In genomic region chr19:10338940-10339339, GRCh38 we compare ENCODE assay signal across 12 cellular contexts. TPM values are rescaled to one million over a fixed set of nuclear protein-coding genes. Genes with fewer than 3 reads are reported as not detected.
DNase-seq lines count a peak whose midpoint lies in the region; ATAC-seq, FAIRE-seq and TF ChIP-seq lines count a peak whose summit lies in the region.
"Had no signal": no experiment of that assay in that cellular context is flagged by ENCODE, and none has a peak within 500 bp of the region (broad histone marks: within the 10 kb centered on the region; RNA-seq: fewer than 3 reads in every experiment).

No MANE protein-coding gene starts in this region.

- H4K8ac ChIP-seq in H1 (ENCODE audit: extremely low read depth, insufficient read depth, low read length) = no peak overlapping the region

- H3K36me3 Mint-ChIP-seq in activated naive CD4-positive, alpha-beta T cell treated with anti-CD3 and anti-CD28 coated beads, Interleukin-2, amount 10 ng/mL, durations not matched to agents 7 days and 5 days = peaks cover 27% of the 10 kb centered on the region

- H4K91ac ChIP-seq in H1 (replicated peaks; ENCODE audit: insufficient read length, low read length) = peak overlapping the region; percentile 60

- peak overlapping the region; percentile 98 for H3K4me3 Mint-ChIP-seq in activated naive CD4-positive, alpha-beta T cell treated with anti-CD3 and anti-CD28 coated beads, Interleukin-2, amount 10 ng/mL, durations not matched to agents 7 days and 5 days
- H3K4me3 Mint-ChIP-seq: nephron had no signal

- H2AFZ ChIP-seq in OCI-LY3 (ENCODE audit: low read depth, low read length) (peak overlapping the region; percentile 43), H1 (ENCODE audit: low read length) (peak overlapping the region; percentile 69)

- H2AK5ac ChIP-seq in H1 (ENCODE audit: low read depth, low read length) = peak overlapping the region; percentile 60; the same call in 1 of the 2 replicates

- H3K56ac ChIP-seq in H1 (replicated peaks; ENCODE audit: insufficient read length, low read depth, low read length) = no peak overlapping the region

- H3K36me3 ChIP-seq in OCI-LY3 (replicated peaks; ENCODE audit: low read depth, low read length) = peaks cover 17% of the 10 kb centered on the region
- no peaks in the 10 kb centered on the region; a peak in 1 of 8 replicates for H3K36me3 ChIP-seq in H1 (ENCODE audit: control insufficient read depth in 2 of 4, insufficient read depth in 4 of 4, low read length in 3 of 4)
- H3K36me3 ChIP-seq in thymus (ENCODE audit: control insufficient read depth, insufficient read depth) = peaks cover 18% of the 10 kb centered on the region
- H3K36me3 ChIP-seq: esophagus muscularis mucosa, SJSA1 had no signal

- H3K9ac ChIP-seq in OCI-LY3 (ENCODE audit: low read length) (peak overlapping the region; percentile 77), H1 (replicated peaks in 1 of 4; ENCODE audit: extremely low read depth in 1 of 4, low read depth in 3 of 4, low read length in 3 of 4) (no peak overlapping the region)

- peak overlapping the region; percentile 74; the same call in 1 of the 2 replicates for H2BK5ac ChIP-seq in H1 (ENCODE audit: low read depth, low read length)

- H3K23me2 ChIP-seq in H1 (ENCODE audit: low read depth, low read length) = peaks cover 10% of the 10 kb centered on the region

- no peak for FAIRE-seq in H1 (lab: Jason Lieb, UNC)

- H3K27ac ChIP-seq in OCI-LY3 (ENCODE audit: low read length) = peak overlapping the region; percentile 47
- H3K27ac ChIP-seq in H1 (ENCODE audit: low read depth, low read length) = no peak overlapping the region
- H3K27ac ChIP-seq in thymus (ENCODE audit: low read depth) = peak overlapping the region; percentile 80
- H3K27ac ChIP-seq: esophagus muscularis mucosa, SJSA1 had no signal

- H2BK12ac ChIP-seq in H1 (ENCODE audit: low read depth, low read length) = peak overlapping the region; percentile 92; the same call in 1 of the 2 replicates

- H3K79me1 ChIP-seq in H1 (ENCODE audit: low read depth, low read length) = no peaks in the 10 kb centered on the region; the same call in 1 of the 2 replicates

- CTCF ChIA-PET in activated naive CD4-positive, alpha-beta T cell treated with anti-CD3 and anti-CD28 coated beads, Interleukin-2, amount 10 ng/mL, durations not matched to agents 7 days and 5 days (lab: Charles Lee) = no interaction called here
- CTCF ChIA-PET in H1 (lab: Charles Lee; ENCODE audit: partially characterized antibody) = interaction anchor here (1.3 kb wide), 1 partner anchor 12 kb away, joined by 4 read pairs; no protein-coding TSS in a partner anchor

- peak overlapping the region; percentile 75; the same call in 1 of the 2 replicates for H3K18ac ChIP-seq in H1 (ENCODE audit: extremely low read depth, low read length)

- DNase-seq in activated naive CD4-positive, alpha-beta T cell treated with anti-CD3 and anti-CD28 coated beads, Interleukin-2, amount 10 ng/mL, durations not matched to agents 7 days and 5 days = no peak
- DNase-seq in activated naive CD4-positive, alpha-beta T cell treated with anti-CD3 and anti-CD28 coated beads, Interleukin-2, amount 50 U/mL, for 16 hours = no peak
- DNase-seq in H1 (ENCODE audit: low read depth in 1 of 2, low spot score in 2 of 2) (no peak), NCI-H2171 treated with DMSO at 0.1 percent for 48 hours (lab: John Stamatoyannopoulos, UW) (no peak), HPDE6-E6E7 (ENCODE audit: extremely low spot score) (no peak), left colon (no peak)
- DNase-seq: NCI-H510A had no signal

- no peak for TF ChIP-seq RAD21 in H1 (IDR thresholded peaks at IDR 0.05 in 1 of 2, conservative IDR thresholded peaks at IDR 0.05 in 1 of 2; ENCODE audit: low read depth in 2 of 2, low read length in 2 of 2)

- no peak for TF ChIP-seq POLR2A in H1 (IDR thresholded peaks at IDR 0.05; ENCODE audit: control extremely low read depth in 1 of 2, low read depth in 2 of 2, low read length in 2 of 2)

- ATAC-seq in left colon = no peak

- H2BK120ac ChIP-seq in H1 (replicated peaks; ENCODE audit: low read depth, low read length) = no peak overlapping the region

- H3K79me2 ChIP-seq in OCI-LY3 (ENCODE audit: low read length) (peaks cover 18% of the 10 kb centered on the region), H1 (ENCODE audit: control insufficient read depth in 1 of 2, insufficient read depth in 2 of 2, low read length in 2 of 2) (no peaks in the 10 kb centered on the region)

- H3K4me1 ChIP-seq in OCI-LY3 (ENCODE audit: low read length) (peaks cover 31% of the 10 kb centered on the region), H1 (replicated peaks in 1 of 4; ENCODE audit: control insufficient read depth in 3 of 4, insufficient read depth in 4 of 4, low read length in 3 of 4) (peaks cover 0 to 16% (median 9%) of the 10 kb centered on the region in 4 experiments; a peak in 6 of 7 replicates), thymus (ENCODE audit: control insufficient read depth, insufficient read depth, low read length) (peaks cover 17% of the 10 kb centered on the region)

- POLR2A ChIA-PET in H1 (lab: Charles Lee; ENCODE audit: partially characterized antibody) = interaction anchor here (1.3 to 1.4 kb wide), 2 partner anchors 9 to 16 kb away, joined by 3 to 6 read pairs; no protein-coding TSS in a partner anchor

- peak overlapping the region; percentile 22 for H3K4ac ChIP-seq in H1 (replicated peaks; ENCODE audit: insufficient read length, low read depth, low read length)

- no peak overlapping the region for H4K5ac ChIP-seq in H1 (ENCODE audit: insufficient read length, low read depth, low read length)

- peak overlapping the region; percentile 91 for H3K27ac Mint-ChIP-seq in activated naive CD4-positive, alpha-beta T cell treated with anti-CD3 and anti-CD28 coated beads, Interleukin-2, amount 10 ng/mL, durations not matched to agents 7 days and 5 days
- H3K27ac Mint-ChIP-seq: nephron had no signal

- no peaks in the 10 kb centered on the region for H4K20me1 ChIP-seq in OCI-LY3 (ENCODE audit: insufficient read depth, low read length)
- peaks cover 0 to 4% of the 10 kb centered on the region in 2 experiments for H4K20me1 ChIP-seq in H1 (replicated peaks in 1 of 2; ENCODE audit: control insufficient read depth in 1 of 2, insufficient read depth in 2 of 2, low read length in 2 of 2)

- H3K4me3 ChIP-seq in OCI-LY3 (ENCODE audit: low read length) (peak overlapping the region; percentile 78), H1 (ENCODE audit: extremely low read depth in 1 of 4, insufficient read depth in 2 of 4, low read depth in 3 of 4, low read length in 4 of 4) (no peak overlapping the region), thymus (ENCODE audit: low read length) (peak overlapping the region; percentile 62)
- H3K4me3 ChIP-seq: SJSA1 had no signal

- no peaks in the 10 kb centered on the region for H3K9me3 Mint-ChIP-seq in activated naive CD4-positive, alpha-beta T cell treated with anti-CD3 and anti-CD28 coated beads, Interleukin-2, amount 10 ng/mL, durations not matched to agents 7 days and 5 days
- H3K9me3 Mint-ChIP-seq: nephron had no signal

- 0 out of 2 replicates have a peak overlapping the region, but pooled peaks have one; percentile 7 for H2BK15ac ChIP-seq in H1 (ENCODE audit: low read length)

- TF ChIP-seq EP300 in H1 (IDR thresholded peaks at IDR 0.05; ENCODE audit: borderline replicate concordance in 1 of 2, low read depth in 2 of 2, low read length in 2 of 2) = no peak

- H3K14ac ChIP-seq in H1 (ENCODE audit: insufficient read length) = no peak overlapping the region

- no peak overlapping the region for H3K23ac ChIP-seq in H1 (ENCODE audit: insufficient read length)

- TF ChIP-seq CTCF in OCI-LY3 (IDR thresholded peaks at IDR 0.05; ENCODE audit: low read depth, low read length) (no peak), H1 (IDR thresholded peaks at IDR 0.05; ENCODE audit: control extremely low read depth in 1 of 3, insufficient read depth in 1 of 3, low read depth in 1 of 3, low read length in 3 of 3) (no peak)

- H3K4me2 ChIP-seq in OCI-LY3 (ENCODE audit: low read length) (peak overlapping the region; percentile 98), H1 (ENCODE audit: insufficient read depth in 1 of 2, low read depth in 2 of 2, low read length in 2 of 2) (peak overlapping the region in 1 of 2 experiments; percentile 15; a peak in 1 of 4 replicates)

- H3K27me3 Mint-ChIP-seq in activated naive CD4-positive, alpha-beta T cell treated with anti-CD3 and anti-CD28 coated beads, Interleukin-2, amount 10 ng/mL, durations not matched to agents 7 days and 5 days = no peaks in the 10 kb centered on the region

- peak overlapping the region; percentile 49; the same call in 1 of the 2 replicates for H2BK20ac ChIP-seq in H1 (ENCODE audit: low read length)

- H3K4me1 Mint-ChIP-seq in activated naive CD4-positive, alpha-beta T cell treated with anti-CD3 and anti-CD28 coated beads, Interleukin-2, amount 10 ng/mL, durations not matched to agents 7 days and 5 days = peaks cover 48% of the 10 kb centered on the region

- H3K27me3 ChIP-seq in OCI-LY3 (ENCODE audit: low read depth, low read length) (no peaks in the 10 kb centered on the region), H1 (replicated peaks in 1 of 4; ENCODE audit: control insufficient read depth in 3 of 4, extremely low read depth in 1 of 4, insufficient read depth in 3 of 4, low read length in 3 of 4) (peaks cover 0 to 3% (median 0%) of the 10 kb centered on the region in 4 experiments; a peak in 2 of 7 replicates), thymus (ENCODE audit: control insufficient read depth, insufficient read depth) (no peaks in the 10 kb centered on the region)
- H3K27me3 ChIP-seq: esophagus muscularis mucosa, SJSA1 had no signal

- H3K9me3 ChIP-seq in OCI-LY3 (ENCODE audit: insufficient read depth, low read length) (no peaks in the 10 kb centered on the region), H1 (ENCODE audit: insufficient read depth in 2 of 2, low read depth in 1 of 2, low read length in 1 of 2) (no peaks in the 10 kb centered on the region), thymus (ENCODE audit: control insufficient read depth) (no peaks in the 10 kb centered on the region)
- H3K9me3 ChIP-seq: esophagus muscularis mucosa, SJSA1 had no signal

- 86% methylated on average over 6 of the region's 6 CpGs; no CpG with 5 or more reads in 1 of the 2 experiments for WGBS in H1 (ENCODE audit: extremely low coverage in 1 of 2, insufficient coverage in 1 of 2, insufficient read length in 1 of 2, insufficient replicate concordance in 2 of 2, low coverage in 1 of 2, low lambda C conversion rate in 2 of 2, missing lambda C conversion rate in 1 of 2), 2 experiments
- WGBS in thymus = 55% methylated on average over 6 of the region's 6 CpGs

- intact Hi-C loops in left colon (cut with DNase I, micrococcal nuclease) = no loop called here

RNA-seq across cellular contexts. Expression of gene ICAM3, which starts 0.5 kb away (rescaled TPM):
- total RNA-seq in H1 (2021; fragmentation: NEBNext Ultra II Directional; extraction: Animal tissue kit (Norgen Biotek cat#: 25700)) = 16.5 TPM in 2 replicates
- polyA plus RNA-seq in H1 (2011; rRNA removed) (15.4 and 18.9 TPM in 2 replicates), thymus (66.2 TPM)
- 16.2 TPM for polyA plus RNA-seq in H1 (2011; cell fraction: cytosol; rRNA removed)
- polyA plus RNA-seq in H1 (2011; cell fraction: nucleus; rRNA removed) = 23.9 TPM
- 14.6 to 21.6 TPM (median 18.4 TPM) in 4 replicates for polyA plus RNA-seq in H1 (2012, experiment 1 of 2)
- polyA plus RNA-seq in H1 (2012, experiment 2 of 2) = 13.2 TPM
- polyA plus RNA-seq in H1 (2013, experiment 1 of 2) = 23.1 TPM
- 22.4 TPM for polyA plus RNA-seq in H1 (2013, experiment 2 of 2)
- 10.1 and 11.3 TPM in 2 replicates for polyA minus RNA-seq in H1 (2011; rRNA and poly(A)+ RNA removed)
- polyA minus RNA-seq in H1 (2011; cell fraction: cytosol; rRNA and poly(A)+ RNA removed) = 11.5 TPM
- 5.6 TPM for polyA minus RNA-seq in H1 (2011; cell fraction: nucleus; rRNA and poly(A)+ RNA removed)
- total RNA-seq in left colon = 10 to 100 TPM; 29.8 to 30.6 TPM

RNA-seq across cellular contexts. Expression of gene RAVER1, which starts 5.6 kb away (rescaled TPM):
- total RNA-seq in H1 (2021; fragmentation: NEBNext Ultra II Directional; extraction: Animal tissue kit (Norgen Biotek cat#: 25700)) = 70.5 and 72.4 TPM in 2 replicates
- polyA plus RNA-seq in H1 (2011; rRNA removed) = 5.7 and 17.1 TPM in 2 replicates
- polyA plus RNA-seq in H1 (2011; cell fraction: cytosol; rRNA removed) = 7.7 TPM
- 21.8 TPM for polyA plus RNA-seq in H1 (2011; cell fraction: nucleus; rRNA removed)
- polyA plus RNA-seq in H1 (2012, experiment 1 of 2) = 20.0 to 44.4 TPM (median 40.7 TPM) in 4 replicates
- 37.2 TPM for polyA plus RNA-seq in H1 (2012, experiment 2 of 2)
- polyA plus RNA-seq in H1 (2013, experiment 1 of 2) = 44.6 TPM
- polyA plus RNA-seq in H1 (2013, experiment 2 of 2) = 43.1 TPM
- 11.8 and 15.6 TPM in 2 replicates for polyA minus RNA-seq in H1 (2011; rRNA and poly(A)+ RNA removed)
- 32.7 TPM for polyA minus RNA-seq in H1 (2011; cell fraction: cytosol; rRNA and poly(A)+ RNA removed)
- polyA minus RNA-seq in H1 (2011; cell fraction: nucleus; rRNA and poly(A)+ RNA removed) = 20.5 TPM
- 15.4 TPM for polyA plus RNA-seq in thymus
- 10 to 100 TPM; 51.0 to 63.7 TPM for total RNA-seq in left colon

RNA-seq across cellular contexts. Expression of gene FDX2, which starts 23.1 kb away (rescaled TPM):
- 27.0 and 27.8 TPM in 2 replicates for total RNA-seq in H1 (2021; fragmentation: NEBNext Ultra II Directional; extraction: Animal tissue kit (Norgen Biotek cat#: 25700))
- polyA plus RNA-seq in H1 (2011; rRNA removed) (64.4 and 80.2 TPM in 2 replicates), thymus (18.2 TPM)
- 56.5 TPM for polyA plus RNA-seq in H1 (2011; cell fraction: cytosol; rRNA removed)
- 58.5 TPM for polyA plus RNA-seq in H1 (2011; cell fraction: nucleus; rRNA removed)
- polyA plus RNA-seq in H1 (2012, experiment 1 of 2) = 29.0 to 43.7 TPM (median 43.2 TPM) in 4 replicates
- polyA plus RNA-seq in H1 (2012, experiment 2 of 2) = 39.3 TPM
- 18.6 TPM for polyA plus RNA-seq in H1 (2013, experiment 1 of 2)
- polyA plus RNA-seq in H1 (2013, experiment 2 of 2) = 19.3 TPM
- 15.6 and 20.0 TPM in 2 replicates for polyA minus RNA-seq in H1 (2011; rRNA and poly(A)+ RNA removed)
- polyA minus RNA-seq in H1 (2011; cell fraction: cytosol; rRNA and poly(A)+ RNA removed) = 14.0 TPM
- 18.5 TPM for polyA minus RNA-seq in H1 (2011; cell fraction: nucleus; rRNA and poly(A)+ RNA removed)
- 10 to 100 TPM; 11.2 to 11.8 TPM for total RNA-seq in left colon

RNA-seq across cellular contexts. Expression of gene ZGLP1, which starts 29.3 kb away (rescaled TPM):
- 4.6 and 5.1 TPM in 2 replicates for total RNA-seq in H1 (2021; fragmentation: NEBNext Ultra II Directional; extraction: Animal tissue kit (Norgen Biotek cat#: 25700))
- polyA plus RNA-seq in H1 (2011; rRNA removed) = 4.2 and 8.2 TPM in 2 replicates
- polyA plus RNA-seq in H1 (2011; cell fraction: cytosol; rRNA removed) = 7.6 TPM
- 24.9 TPM for polyA plus RNA-seq in H1 (2011; cell fraction: nucleus; rRNA removed)
- 3.5 to 9.1 TPM (median 7.4 TPM) in 4 replicates for polyA plus RNA-seq in H1 (2012, experiment 1 of 2)
- 4.4 TPM for polyA plus RNA-seq in H1 (2012, experiment 2 of 2)
- polyA plus RNA-seq in H1 (2013, experiment 1 of 2) = 5.0 TPM
- 4.1 TPM for polyA plus RNA-seq in H1 (2013, experiment 2 of 2)
- polyA minus RNA-seq in H1 (2011; rRNA and poly(A)+ RNA removed) = 0.34 and 0.82 TPM in 2 replicates
- polyA minus RNA-seq in H1 (2011; cell fraction: cytosol; rRNA and poly(A)+ RNA removed) = 1.0 TPM
- polyA minus RNA-seq in H1 (2011; cell fraction: nucleus; rRNA and poly(A)+ RNA removed) = 2.2 TPM
- polyA plus RNA-seq in thymus = 29.8 TPM
- total RNA-seq in left colon = 1 to 10 TPM; 1.6 to 2.8 TPM

RNA-seq across cellular contexts. Expression of gene TYK2, which starts 41.4 kb away (rescaled TPM):
- total RNA-seq in H1 (2021; fragmentation: NEBNext Ultra II Directional; extraction: Animal tissue kit (Norgen Biotek cat#: 25700)) = 40.8 and 42.7 TPM in 2 replicates
- polyA plus RNA-seq in H1 (2011; rRNA removed) = 32.1 and 47.6 TPM in 2 replicates
- 37.8 TPM for polyA plus RNA-seq in H1 (2011; cell fraction: cytosol; rRNA removed)
- 184 TPM for polyA plus RNA-seq in H1 (2011; cell fraction: nucleus; rRNA removed)
- polyA plus RNA-seq in H1 (2012, experiment 1 of 2) = 44.3 to 65.1 TPM (median 54.1 TPM) in 4 replicates
- 41.2 TPM for polyA plus RNA-seq in H1 (2012, experiment 2 of 2)
- polyA plus RNA-seq in H1 (2013, experiment 1 of 2) = 39.9 TPM
- 36.9 TPM for polyA plus RNA-seq in H1 (2013, experiment 2 of 2)
- 22.6 and 28.0 TPM in 2 replicates for polyA minus RNA-seq in H1 (2011; rRNA and poly(A)+ RNA removed)
- polyA minus RNA-seq in H1 (2011; cell fraction: cytosol; rRNA and poly(A)+ RNA removed) = 20.1 TPM
- polyA minus RNA-seq in H1 (2011; cell fraction: nucleus; rRNA and poly(A)+ RNA removed) = 32.9 TPM
- polyA plus RNA-seq in thymus = 291 TPM
- total RNA-seq in left colon = 100 to 1,000 TPM in 1 of 2 donors, 10 to 100 TPM in 1; 91.1 to 104 TPM

Comparison
In these comparisons a context has a peak if more than half of its experiments do, and no peak if none do; other contexts are left out.
1. H3K4me3 ChIP-seq: peak in OCI-LY3 (single experiment) and thymus (single experiment); none in H1 (0 of 4).